30 cellular contexts compared by ENCODE assay signal in the genomic region with DNA sequence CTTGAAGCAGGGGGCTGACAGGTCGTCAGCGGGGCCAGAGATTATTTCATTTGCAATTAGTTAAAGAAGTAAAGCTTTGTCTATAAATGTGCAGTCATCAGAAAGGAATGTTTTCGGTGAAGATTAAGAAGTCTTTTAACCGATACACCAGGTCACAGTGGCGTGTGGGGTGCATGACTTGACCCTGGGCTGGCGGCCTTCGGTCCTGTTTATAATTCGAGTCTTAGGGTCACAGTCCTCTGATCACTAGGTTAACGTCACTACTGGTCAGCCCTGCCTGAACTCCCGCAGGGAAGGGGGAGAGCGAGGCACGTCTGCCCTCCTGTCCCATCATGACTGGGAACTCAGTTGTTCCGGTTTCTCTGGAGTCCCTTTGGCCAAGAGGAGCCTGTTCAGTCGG. TPM values are rescaled to one million over a fixed set of nuclear protein-coding genes. Genes with fewer than 3 reads are reported as not detected.
"Had no signal": no experiment of that assay in that cellular context is flagged by ENCODE, and none has a peak within 500 bp of the region (broad histone marks: within the 10 kb centered on the region; RNA-seq: fewer than 3 reads in every experiment).

No MANE protein-coding gene starts in this region.

- H3K27ac ChIP-seq: KMS-11, SK-N-MC had no signal

- H3K4me1 Mint-ChIP-seq: activated CD4-positive, alpha-beta memory T cell treated with anti-CD3 and anti-CD28 coated beads, Interleukin-2, amount 10 ng/mL, durations not matched to agents 7 days and 5 days; activated CD4-positive, alpha-beta T cell treated with anti-CD3 and anti-CD28 coated beads for 36 hours; activated naive CD4-positive, alpha-beta T cell treated with anti-CD3 and anti-CD28 coated beads, Interleukin-2, amount 10 ng/mL, durations not matched to agents 7 days and 5 days; activated naive CD8-positive, alpha-beta T cell treated with anti-CD3 and anti-CD28 coated beads for 36 hours; T-cell had no signal

- H3K4me2 ChIP-seq: KMS-11 had no signal

- H3K36me3 Mint-ChIP-seq: activated naive CD4-positive, alpha-beta T cell treated with anti-CD3 and anti-CD28 coated beads, Interleukin-2, amount 10 ng/mL, durations not matched to agents 7 days and 5 days; activated naive CD8-positive, alpha-beta T cell treated with anti-CD3 and anti-CD28 coated beads for 36 hours; IgD-negative memory B cell; T-cell had no signal

- ATAC-seq: activated CD4-positive, alpha-beta T cell treated with anti-CD3 and anti-CD28 coated beads for 36 hours; activated T-cell treated with anti-CD3 and anti-CD28 coated beads, Interleukin-2, amount 50 U/mL, for 72 hours; T-cell had no signal

- H3K27ac Mint-ChIP-seq: activated CD4-positive, alpha-beta memory T cell treated with anti-CD3 and anti-CD28 coated beads, Interleukin-2, amount 10 ng/mL, durations not matched to agents 7 days and 5 days; activated CD4-positive, alpha-beta T cell treated with anti-CD3 and anti-CD28 coated beads for 36 hours; activated naive CD4-positive, alpha-beta T cell treated with anti-CD3 and anti-CD28 coated beads, Interleukin-2, amount 10 ng/mL, durations not matched to agents 7 days and 5 days; activated naive CD8-positive, alpha-beta T cell treated with anti-CD3 and anti-CD28 coated beads for 36 hours; activated T-cell treated with anti-CD3 and anti-CD28 coated beads, Interleukin-2, amount 50 U/mL, for 72 hours; activated T-helper 2 cell treated with anti-CD3 and anti-CD28 coated beads, Interferon-gamma antibody, Interleukin-2, Interleukin-4, amounts not matched to agents 10 μg/mL and 5 μg/mL and 100 μg/mL, durations not matched to agents 14 hours and 24 hours and 36 hours; IgD-negative memory B cell; T-cell had no signal

- H3K4me3 ChIP-seq: SK-N-MC had no signal

- H3K9me3 Mint-ChIP-seq: activated CD4-positive, alpha-beta memory T cell treated with anti-CD3 and anti-CD28 coated beads, Interleukin-2, amount 10 ng/mL, durations not matched to agents 7 days and 5 days; activated naive CD4-positive, alpha-beta T cell treated with anti-CD3 and anti-CD28 coated beads, Interleukin-2, amount 10 ng/mL, durations not matched to agents 7 days and 5 days; activated naive CD8-positive, alpha-beta T cell treated with anti-CD3 and anti-CD28 coated beads for 36 hours; activated T-cell treated with anti-CD3 and anti-CD28 coated beads, Interleukin-2, amount 50 U/mL, for 72 hours; activated T-helper 2 cell treated with anti-CD3 and anti-CD28 coated beads, Interferon-gamma antibody, Interleukin-2, Interleukin-4, amounts not matched to agents 10 μg/mL and 5 μg/mL and 100 μg/mL, durations not matched to agents 14 hours and 24 hours and 36 hours; IgD-negative memory B cell; T-cell had no signal

- H3K9ac ChIP-seq: KMS-11 had no signal

- H3K27me3 Mint-ChIP-seq: activated CD4-positive, alpha-beta memory T cell treated with anti-CD3 and anti-CD28 coated beads, Interleukin-2, amount 10 ng/mL, durations not matched to agents 7 days and 5 days; activated CD4-positive, alpha-beta T cell treated with anti-CD3 and anti-CD28 coated beads for 36 hours; activated naive CD4-positive, alpha-beta T cell treated with anti-CD3 and anti-CD28 coated beads, Interleukin-2, amount 10 ng/mL, durations not matched to agents 7 days and 5 days; activated naive CD8-positive, alpha-beta T cell treated with anti-CD3 and anti-CD28 coated beads for 36 hours had no signal

- H3K4me3 Mint-ChIP-seq: activated CD4-positive, alpha-beta memory T cell treated with anti-CD3 and anti-CD28 coated beads, Interleukin-2, amount 10 ng/mL, durations not matched to agents 7 days and 5 days; activated CD4-positive, alpha-beta T cell treated with anti-CD3 and anti-CD28 coated beads for 36 hours; activated naive CD4-positive, alpha-beta T cell treated with anti-CD3 and anti-CD28 coated beads, Interleukin-2, amount 10 ng/mL, durations not matched to agents 7 days and 5 days; activated naive CD8-positive, alpha-beta T cell treated with anti-CD3 and anti-CD28 coated beads for 36 hours; activated T-cell treated with anti-CD3 and anti-CD28 coated beads, Interleukin-2, amount 50 U/mL, for 72 hours; IgD-negative memory B cell; T-cell had no signal

- FAIRE-seq: bronchial epithelial cell, TTC549 had no signal

- DNase-seq: activated CD4-positive, alpha-beta memory T cell treated with anti-CD3 and anti-CD28 coated beads, Interleukin-2, amount 10 ng/mL, durations not matched to agents 7 days and 5 days; activated CD4-positive, alpha-beta T cell treated with anti-CD3 and anti-CD28 coated beads for 36 hours; activated CD4-positive, alpha-beta T cell treated with anti-CD3 and anti-CD28 coated beads, Interleukin-2, amount 50 U/mL, for 1 hour; activated CD8-positive, alpha-beta memory T cell treated with anti-CD3 and anti-CD28 coated beads, Interleukin-2, amount 50 U/mL, for 4 hours; activated gamma-delta T cell treated with Interleukin-2 at 50 U/mL for 16 hours; activated naive CD4-positive, alpha-beta T cell treated with anti-CD3 and anti-CD28 coated beads, Interleukin-2, amount 10 ng/mL, durations not matched to agents 7 days and 5 days; activated naive CD8-positive, alpha-beta T cell treated with anti-CD3 and anti-CD28 coated beads for 36 hours; activated T-cell treated with anti-CD3 and anti-CD28 coated beads, Interleukin-2, amount 50 U/mL, for 72 hours; anterior cingulate cortex; NCI-H1092 treated with DMSO at 0.1 percent for 48 hours; NCI-H1417 treated with DMSO at 0.1 percent for 48 hours; NCI-H1694; NCI-H2029; NCI-H345; NCI-H510A; NCI-H526 treated with DMSO at 0.1 percent for 48 hours; SIG-M5; T-cell; T-helper 2 cell; T1000 had no signal

RNA-seq across cellular contexts. Expression of a gene that starts 5.0 kb away (rescaled TPM):
- total RNA-seq: activated CD4-positive, alpha-beta memory T cell treated with anti-CD3 and anti-CD28 coated beads, Interleukin-2, amount 10 ng/mL, durations not matched to agents 7 days and 5 days; activated CD4-positive, alpha-beta T cell treated with anti-CD3 and anti-CD28 coated beads for 36 hours; activated CD8-positive, alpha-beta memory T cell treated with anti-CD3 and anti-CD28 coated beads for 36 hours; activated naive CD8-positive, alpha-beta T cell treated with anti-CD3 and anti-CD28 coated beads for 36 hours; activated T-cell treated with anti-CD3 and anti-CD28 coated beads, Interleukin-2, amount 50 U/mL, for 72 hours; activated T-helper 2 cell treated with anti-CD3 and anti-CD28 coated beads, Interferon-gamma antibody, Interleukin-2, Interleukin-4, amounts not matched to agents 10 μg/mL and 5 μg/mL and 100 μg/mL, durations not matched to agents 14 hours and 24 hours and 36 hours; bronchial epithelial cell; MCF 10A; OCI-LY7; RPMI7951; T-cell had no signal
- polyA plus RNA-seq: IgD-negative memory B cell had no signal

RNA-seq across cellular contexts. Expression of a gene that starts 30.0 kb away (rescaled TPM):
- total RNA-seq: activated CD4-positive, alpha-beta memory T cell treated with anti-CD3 and anti-CD28 coated beads, Interleukin-2, amount 10 ng/mL, durations not matched to agents 7 days and 5 days; activated CD8-positive, alpha-beta memory T cell treated with anti-CD3 and anti-CD28 coated beads for 36 hours; activated naive CD8-positive, alpha-beta T cell treated with anti-CD3 and anti-CD28 coated beads for 36 hours; bronchial epithelial cell; MCF 10A; OCI-LY7; RPMI7951; T-cell had no signal
- polyA plus RNA-seq: IgD-negative memory B cell had no signal
